12 cellular contexts compared by ENCODE assay signal in genomic region chr9:114174557-114174875, GRCh38. TPM values are rescaled to one million over a fixed set of nuclear protein-coding genes. Genes with fewer than 3 reads are reported as not detected.
DNase-seq lines count a peak whose midpoint lies in the region; ATAC-seq and TF ChIP-seq lines count a peak whose summit lies in the region.
"Had no signal": no experiment of that assay in that cellular context is flagged by ENCODE, and none has a peak within 500 bp of the region (broad histone marks: within the 10 kb centered on the region; RNA-seq: fewer than 3 reads in every experiment).

No MANE protein-coding gene starts in this region.

- intact Hi-C loops in ascending aorta (cut with DNase I) = loop anchor here (10.0 kb wide), 1 partner anchor 210 kb away; the partner anchor contains the start of gene AKNA
- intact Hi-C loops in transverse colon (cut with DNase I; ENCODE audit: low total_unique reads) = no loop called here

- H3K79me2 ChIP-seq in fibroblast of lung (ENCODE audit: control insufficient read depth, insufficient read depth, low read length) = no peaks in the 10 kb centered on the region

- no peak overlapping the region for H4K91ac ChIP-seq in neuronal stem cell (ENCODE audit: low read depth, low read length, poor library complexity)

- TF ChIP-seq POLR2A in transverse colon (IDR thresholded peaks at IDR 0.05) = no peak

- H3K27ac ChIP-seq in ascending aorta = peak overlapping the region; percentile 77 to 91
- peak overlapping the region; percentile 74 for H3K27ac ChIP-seq in fibroblast of lung (ENCODE audit: insufficient read depth, low read length)
- H3K27ac ChIP-seq in neuronal stem cell (replicated peaks; ENCODE audit: low read length) = no peak overlapping the region
- H3K27ac ChIP-seq in transverse colon = peak overlapping the region; percentile 36 to 63 (median 60)

- no peak overlapping the region for H2BK15ac ChIP-seq in neuronal stem cell (ENCODE audit: low read length)

- H3K9ac ChIP-seq in fibroblast of lung (ENCODE audit: insufficient read depth, low read length) (no peak overlapping the region), neuronal stem cell (ENCODE audit: low read depth, low read length, poor library complexity) (no peak overlapping the region)

- H3K23ac ChIP-seq in neuronal stem cell (ENCODE audit: low read depth, low read length, poor library complexity) = no peak overlapping the region

- in situ Hi-C loops in transverse colon (cut with MboI; ENCODE audit: low pct_ligation_motif_present in 1 of 4, low pct_unique_long_range_greater_than_20kb in 1 of 4, low sequenced_read_pairs in 3 of 4) = no loop called here

- H3K4me1 ChIP-seq in ascending aorta (peaks cover 17 to 72% of the 10 kb centered on the region in 2 donors), fibroblast of lung (ENCODE audit: control insufficient read depth, extremely low read depth, insufficient read depth, low read length) (peaks cover 45% of the 10 kb centered on the region), neuronal stem cell (ENCODE audit: control insufficient read depth in 2 of 2, insufficient read depth in 1 of 2, low read depth in 1 of 2, low read length in 2 of 2) (peaks cover 22 to 32% of the 10 kb centered on the region in 2 donors), transverse colon (peaks cover 11 to 32% (median 25%) of the 10 kb centered on the region in 4 donors)

- no peak overlapping the region for H3K4me2 ChIP-seq in fibroblast of lung (ENCODE audit: extremely low read depth, insufficient read depth, low read length)
- H3K4me2 ChIP-seq in neuronal stem cell (ENCODE audit: insufficient read depth, low read length, poor library complexity, severe bottlenecking) = no peak overlapping the region

- H2BK12ac ChIP-seq in neuronal stem cell (ENCODE audit: low read length) = no peak overlapping the region

- H3K4ac ChIP-seq in neuronal stem cell (ENCODE audit: low read length) = no peak overlapping the region

- peak overlapping the region; percentile 3 for H2AK5ac ChIP-seq in neuronal stem cell (ENCODE audit: low read depth, low read length)

- H2BK5ac ChIP-seq in neuronal stem cell (ENCODE audit: low read length) = no peak overlapping the region

- H3K36me3 ChIP-seq in ascending aorta (no peaks in the 10 kb centered on the region), fibroblast of lung (ENCODE audit: control insufficient read depth, insufficient read depth, low read length) (peaks cover 2% of the 10 kb centered on the region), neuronal stem cell (replicated peaks in 1 of 2; ENCODE audit: control insufficient read depth in 2 of 2, insufficient read depth in 2 of 2, low read length in 2 of 2) (peaks cover 1 to 7% of the 10 kb centered on the region in 2 donors), transverse colon (no peaks in the 10 kb centered on the region)
- H3K36me3 ChIP-seq: SJSA1 had no signal

- H2BK120ac ChIP-seq in neuronal stem cell (ENCODE audit: low read depth, low read length) = no peak overlapping the region

- no peak overlapping the region for H4K8ac ChIP-seq in neuronal stem cell (ENCODE audit: low read depth, low read length)

- H2AFZ ChIP-seq in fibroblast of lung (ENCODE audit: low read length) (no peak overlapping the region), neuronal stem cell (ENCODE audit: low read length) (no peak overlapping the region)

- H3K9me3 ChIP-seq in ascending aorta (no peaks in the 10 kb centered on the region), fibroblast of lung (ENCODE audit: control insufficient read depth, insufficient read depth, low read depth, low read length) (no peaks in the 10 kb centered on the region), neuronal stem cell (replicated peaks in 1 of 2; ENCODE audit: control insufficient read depth in 2 of 2, insufficient read depth in 1 of 2, low read depth in 1 of 2, low read length in 2 of 2) (peaks cover 0 to 1% of the 10 kb centered on the region in 2 donors), transverse colon (no peaks in the 10 kb centered on the region)
- H3K9me3 ChIP-seq: SJSA1 had no signal

- ATAC-seq in activated CD4-positive, CD25-positive, alpha-beta regulatory T cell treated with anti-CD3 and anti-CD28 coated beads, Interleukin-2, amount 50 U/mL, for 24 hours = no peak

- H3K79me1 ChIP-seq in neuronal stem cell (ENCODE audit: low read depth, low read length) = no peaks in the 10 kb centered on the region

- no peak overlapping the region for H3K4me3 ChIP-seq in ascending aorta
- H3K4me3 ChIP-seq in fibroblast of lung (replicated peaks in 1 of 4; ENCODE audit: control extremely low read depth in 1 of 4, insufficient read depth in 1 of 4, low read depth in 3 of 4, low read length in 4 of 4) = no peak overlapping the region
- no peak overlapping the region for H3K4me3 ChIP-seq in neuronal stem cell (ENCODE audit: low read length in 2 of 2)
- H3K4me3 ChIP-seq in transverse colon = no peak overlapping the region
- H3K4me3 ChIP-seq: SJSA1 had no signal

- H3K18ac ChIP-seq in neuronal stem cell (ENCODE audit: low read length) = no peak overlapping the region

- no peak for TF ChIP-seq CTCF in ascending aorta (IDR thresholded peaks at IDR 0.05)
- no peak for TF ChIP-seq CTCF in fibroblast of lung (conservative IDR thresholded peaks at IDR 0.05 in 1 of 2, IDR thresholded peaks at IDR 0.05 in 1 of 2; ENCODE audit: low read depth in 1 of 2, low read length in 2 of 2)
- no peak for TF ChIP-seq CTCF in transverse colon (IDR thresholded peaks at IDR 0.05)

- TF ChIP-seq EP300 in transverse colon (IDR thresholded peaks at IDR 0.05; ENCODE audit: low read depth) = no peak

- DNase-seq in ascending aorta (ENCODE audit: low spot score in 2 of 2) = no peak
- DNase-seq in fibroblast of lung (ENCODE audit: low read depth in 2 of 2) = no peak
- DNase-seq in neuronal stem cell (ENCODE audit: low spot score) = no peak
- DNase-seq in transverse colon = no peak
- DNase-seq in NCI-H2227 treated with DMSO at 0.1 percent for 48 hours (lab: John Stamatoyannopoulos, UW) = no peak
- no peak for DNase-seq in SW480 (ENCODE audit: low spot score)
- DNase-seq: activated CD8-positive, alpha-beta memory T cell treated with anti-CD3 and anti-CD28 coated beads, Interleukin-2, amount 50 U/mL, for 4 hours; activated gamma-delta T cell treated with Interleukin-2 at 50 U/mL for 16 hours; NCI-H187; NCI-H510A treated with DMSO at 0.1 percent for 48 hours had no signal

- WGBS in neuronal stem cell (ENCODE audit: extremely low coverage in 2 of 2, insufficient read length in 2 of 2, insufficient replicate concordance in 1 of 2), 2 donors = no CpG with 5 or more reads among the region's 3 CpGs
- 42% methylated on average over 3 of the region's 3 CpGs; no CpG with 5 or more reads in 1 of the 2 donors for WGBS in transverse colon (ENCODE audit: low coverage in 1 of 2), 2 donors

- no peaks in the 10 kb centered on the region for H4K20me1 ChIP-seq in fibroblast of lung (ENCODE audit: control insufficient read depth, extremely low read depth, insufficient read depth, low read length)

- H3K14ac ChIP-seq in neuronal stem cell (ENCODE audit: low read length) = no peak overlapping the region

- H3K27me3 ChIP-seq in ascending aorta (no peaks in the 10 kb centered on the region), fibroblast of lung (ENCODE audit: control insufficient read depth, insufficient read depth, low read length) (no peaks in the 10 kb centered on the region), neuronal stem cell (ENCODE audit: control insufficient read depth in 3 of 3, insufficient read depth in 3 of 3, low read depth in 1 of 3, low read length in 3 of 3) (no peaks in the 10 kb centered on the region), transverse colon (no peaks in the 10 kb centered on the region)
- H3K27me3 ChIP-seq: SJSA1 had no signal

RNA-seq across cellular contexts. Expression of gene COL27A1, which starts 19.2 kb away (rescaled TPM):
- total RNA-seq in ascending aorta (9.3 TPM), fibroblast of lung (3.6 and 5.4 TPM in 2 replicates), transverse colon (1 to 10 TPM; 2.1 to 9.0 (median 3.8) TPM)
- 2.4 and 3.3 TPM in 2 replicates for polyA plus RNA-seq in fibroblast of lung
- 2.1 and 3.7 TPM in 2 replicates for polyA plus RNA-seq in fibroblast of lung (2012)
- 4.8 and 5.1 TPM in 2 replicates for polyA minus RNA-seq in fibroblast of lung (ENCODE audit: low replicate concordance)
- polyA plus RNA-seq in neuronal stem cell (2013, experiment 1 of 2) = 11.1 TPM
- 11.1 TPM for polyA plus RNA-seq in neuronal stem cell (2013, experiment 2 of 2)
